Comparison of ENCODE assay signal across 6 cellular contexts in the genomic region with DNA sequence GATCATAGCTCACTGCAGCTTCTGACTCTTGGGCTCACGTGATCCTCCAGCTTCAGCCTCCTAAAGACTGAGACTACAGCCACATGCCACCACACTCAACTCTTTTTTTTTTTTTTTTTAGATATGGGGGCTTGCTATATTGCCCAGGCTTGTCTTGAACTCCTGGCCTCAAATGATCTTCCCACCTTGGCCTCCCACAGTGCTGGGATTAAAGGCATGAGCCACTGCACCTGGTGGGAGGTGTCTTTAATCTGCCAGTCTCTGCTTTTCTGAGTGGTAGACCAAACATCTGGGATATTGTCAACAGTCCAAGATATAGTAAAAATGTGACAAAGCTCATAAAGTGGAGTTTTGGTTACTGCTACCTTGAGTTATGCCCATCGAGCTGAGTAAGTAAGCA.
"Had no signal": no experiment of that assay in that cellular context is flagged by ENCODE, and none has a peak within 500 bp of the region (broad histone marks: within the 10 kb centered on the region; RNA-seq: fewer than 3 reads in every experiment).

No MANE protein-coding gene starts in this region.

- H3K4me3 ChIP-seq: GM23338 had no signal

- H3K27ac ChIP-seq: HL-60, KMS-11 had no signal

- DNase-seq: H9, HFFc6, KBM-7 had no signal

- H2AFZ ChIP-seq: GM23338 had no signal

- H3K4me2 ChIP-seq: GM23338, KMS-11 had no signal

- H3K9ac ChIP-seq: KMS-11 had no signal
